Comparison of ENCODE assay signal across 6 cellular contexts in the genomic region with DNA sequence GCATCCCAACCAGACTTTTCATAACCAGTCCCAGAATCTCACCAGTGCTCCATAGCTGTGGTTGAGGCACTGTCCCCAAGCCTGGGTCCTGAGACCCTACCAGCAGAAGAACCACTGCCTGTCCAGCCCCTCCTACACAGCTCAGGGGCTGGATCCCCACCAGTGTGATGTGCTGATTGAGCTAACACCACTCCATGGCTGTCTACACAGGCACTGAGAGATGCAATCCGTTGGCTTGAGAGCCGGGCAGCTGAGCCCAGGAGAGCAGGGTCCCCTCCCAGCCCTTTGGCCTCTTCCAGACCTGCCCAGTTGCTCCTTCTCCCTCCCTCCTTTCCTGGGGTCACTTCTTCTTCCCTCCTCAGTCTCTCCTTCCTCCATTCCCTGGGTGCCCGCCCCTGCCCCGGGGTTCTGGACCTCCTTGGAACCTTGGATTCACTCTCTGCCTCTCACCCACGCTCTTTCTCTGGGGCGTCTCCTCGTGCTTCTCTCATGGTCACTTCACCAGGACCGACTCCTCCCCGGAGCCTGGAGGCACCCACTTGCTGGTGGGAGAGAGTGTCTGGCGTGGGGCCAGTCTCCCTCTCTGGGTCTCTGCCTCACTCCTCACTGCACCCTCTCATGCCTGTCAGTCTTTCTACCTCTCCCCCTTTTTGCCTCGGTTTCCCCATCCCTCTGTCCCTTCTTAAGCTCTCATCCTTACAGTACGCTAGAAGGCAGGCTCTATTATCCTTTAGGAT. TPM values are rescaled to one million over a fixed set of nuclear protein-coding genes. Genes with fewer than 3 reads are reported as not detected.
DNase-seq lines count a peak whose midpoint lies in the region; ATAC-seq, FAIRE-seq and TF ChIP-seq lines count a peak whose summit lies in the region.

No MANE protein-coding gene starts in this region.

- peak; percentile 9 for ATAC-seq in CD4-positive, alpha-beta T cell (ENCODE audit: poor library complexity)

- no peak for TF ChIP-seq CTCF in CD4-positive, alpha-beta T cell (IDR thresholded peaks at IDR 0.05)
- TF ChIP-seq CTCF in WERI-Rb-1 (IDR thresholded peaks at IDR 0.05; ENCODE audit: low read depth, low read length) (no peak), kidney (IDR thresholded peaks at IDR 0.05; ENCODE audit: borderline replicate concordance, extremely low read depth, insufficient read depth) (no peak)

- H3K9me3 ChIP-seq in CD4-positive, alpha-beta T cell (ENCODE audit: control insufficient read depth, low read length), result no peaks in the 10 kb centered on the region
- H3K9me3 ChIP-seq in WERI-Rb-1 (ENCODE audit: severe bottlenecking) (no peaks in the 10 kb centered on the region), kidney (ENCODE audit: control insufficient read depth in 1 of 2, low read length in 2 of 2) (no peaks in the 10 kb centered on the region)

- H3K9me3 Mint-ChIP-seq in CD4-positive, alpha-beta T cell, result no peaks in the 10 kb centered on the region

- CTCF ChIA-PET in CD4-positive, alpha-beta T cell (lab: Charles Lee), result interaction anchor here (0.9 to 2.0 kb wide), 6 partner anchors 13 to 142 kb away, joined by 3 to 8 read pairs (median 5); no protein-coding TSS in a partner anchor

- DNase-seq in CD4-positive, alpha-beta T cell, result peak in 1 of 10 experiments; percentile 30
- DNase-seq in WERI-Rb-1 (peak; percentile 34), kidney (peak; percentile 89), dedifferentiated amniotic fluid mesenchymal stem cell (ENCODE audit: extremely low spot score) (no peak), SW480 (ENCODE audit: low spot score) (no peak), NCI-H446 treated with DMSO at 0.1 percent for 48 hours (lab: John Stamatoyannopoulos, UW) (no peak)

- no peaks in the 10 kb centered on the region for H3K27me3 ChIP-seq in CD4-positive, alpha-beta T cell (ENCODE audit: control insufficient read depth, insufficient read depth, low read length)
- H3K27me3 ChIP-seq in WERI-Rb-1 (ENCODE audit: insufficient read depth, low read depth, severe bottlenecking), result no peaks in the 10 kb centered on the region

- POLR2A ChIA-PET in CD4-positive, alpha-beta T cell (lab: Charles Lee), result interaction anchor here (0.5 to 4.1 kb wide), 27 partner anchors 10 to 745 kb away, joined by 3 to 106 read pairs (median 4); partner anchors contain the start of genes DPF2, EHBP1L1, FAM89B and FRMD8

- H3K36me3 Mint-ChIP-seq in CD4-positive, alpha-beta T cell (ENCODE audit: low read depth), result peaks cover 27% of the 10 kb centered on the region

- peak overlapping the region; percentile 84 for H3K27ac ChIP-seq in CD4-positive, alpha-beta T cell (ENCODE audit: low read depth, low read length)
- H3K27ac ChIP-seq in WERI-Rb-1, result peak overlapping the region; percentile 5; the same call in 1 of the 2 replicates
- H3K27ac ChIP-seq in kidney (ENCODE audit: low read depth in 2 of 2, low read length in 2 of 2), result peak overlapping the region; percentile 73 to 76

- no peaks in the 10 kb centered on the region for H3K27me3 Mint-ChIP-seq in CD4-positive, alpha-beta T cell

- H3K4me3 ChIP-seq in WERI-Rb-1 (ENCODE audit: low read depth, low read length) (peak overlapping the region; percentile 6), kidney (ENCODE audit: low read length in 2 of 2) (peak overlapping the region; percentile 53 to 64)

- no peak for FAIRE-seq in kidney (lab: Jason Lieb, UNC)

- H3K36me3 ChIP-seq in WERI-Rb-1 (peaks cover 20% of the 10 kb centered on the region), kidney (ENCODE audit: control insufficient read depth in 1 of 2, insufficient read depth in 2 of 2, low read length in 2 of 2) (peaks cover 4 to 10% of the 10 kb centered on the region in 2 donors)

- peaks cover 54% of the 10 kb centered on the region for H3K4me1 Mint-ChIP-seq in CD4-positive, alpha-beta T cell (ENCODE audit: low read depth)

- peak overlapping the region; percentile 54 to 69 for H3K9ac ChIP-seq in kidney (ENCODE audit: low read length in 2 of 2)

- H3K4me3 Mint-ChIP-seq in CD4-positive, alpha-beta T cell, result peak overlapping the region; percentile 84

- intact Hi-C loops in CD4-positive, alpha-beta T cell (cut with DNase I, micrococcal nuclease), result loop anchor here (5.0 to 10.0 kb wide), 3 partner anchors 51 to 943 kb away; partner anchors contain the start of genes EHBP1L1 (in 1 of the 2), FAM89B (in 1 of the 2), PELI3 (in 1 of the 2) and TM7SF2 (in 1 of the 2)
- intact Hi-C loops in kidney (cut with DNase I), result no loop called here

- H3K27ac Mint-ChIP-seq in CD4-positive, alpha-beta T cell, result peak overlapping the region; percentile 91

- peaks cover 16 to 24% of the 10 kb centered on the region in 2 donors for H3K4me1 ChIP-seq in kidney (ENCODE audit: control insufficient read depth in 1 of 2, insufficient read depth in 1 of 2, low read depth in 1 of 2, low read length in 2 of 2)

RNA-seq across cellular contexts. Expression of gene SCYL1, which starts 0.7 kb away (rescaled TPM):
- total RNA-seq in CD4-positive, alpha-beta T cell, result 10 to 100 TPM; 57.4 to 60.7 TPM
- total RNA-seq in kidney, result 72.2 TPM
- polyA plus RNA-seq in kidney (ENCODE audit: insufficient read depth, low read depth, low replicate concordance), result 78.9 TPM

RNA-seq across cellular contexts. Expression of gene MALAT1, which starts 25.3 kb away (rescaled TPM):
- total RNA-seq in CD4-positive, alpha-beta T cell, result over 10,000 TPM; 31,509 to 32,316 TPM
- total RNA-seq in kidney, result 15,262 TPM
- polyA plus RNA-seq in kidney (ENCODE audit: insufficient read depth, low read depth, low replicate concordance), result 219 TPM

RNA-seq across cellular contexts. Expression of gene LTBP3, which starts 34.0 kb away (rescaled TPM):
- total RNA-seq in CD4-positive, alpha-beta T cell, result 100 to 1,000 TPM; 236 to 238 TPM
- total RNA-seq in kidney, result 165 TPM
- 61.6 TPM for polyA plus RNA-seq in kidney (ENCODE audit: insufficient read depth, low read depth, low replicate concordance)

RNA-seq across cellular contexts. Expression of gene ZNRD2, which starts 46.1 kb away (rescaled TPM):
- 10 to 100 TPM; 38.7 to 39.9 TPM for total RNA-seq in CD4-positive, alpha-beta T cell
- 32.0 TPM for total RNA-seq in kidney
- 60.4 TPM for polyA plus RNA-seq in kidney (ENCODE audit: insufficient read depth, low read depth, low replicate concordance)

RNA-seq across cellular contexts. Expression of gene FAM89B, which starts 48.2 kb away (rescaled TPM):
- total RNA-seq in CD4-positive, alpha-beta T cell, result 10 to 100 TPM; 23.3 to 27.3 TPM
- total RNA-seq in kidney, result 36.7 TPM
- polyA plus RNA-seq in kidney (ENCODE audit: insufficient read depth, low read depth, low replicate concordance), result 33.5 TPM

Comparison
In these comparisons a context has a peak if more than half of its experiments do, and no peak if none do; other contexts are left out.
1. DNase-seq: peak in WERI-Rb-1 (single experiment) and kidney (single experiment); none in dedifferentiated amniotic fluid mesenchymal stem cell (single experiment), SW480 (single experiment) and NCI-H446 treated with DMSO at 0.1 percent for 48 hours (single experiment).
2. H3K27ac ChIP-seq: peak in every context shown above with its lines; median percentile 84 in CD4-positive, alpha-beta T cell; 74 in kidney; 5 in WERI-Rb-1.